Comparison of ENCODE assay signal across 10 cellular contexts in the genomic region with DNA sequence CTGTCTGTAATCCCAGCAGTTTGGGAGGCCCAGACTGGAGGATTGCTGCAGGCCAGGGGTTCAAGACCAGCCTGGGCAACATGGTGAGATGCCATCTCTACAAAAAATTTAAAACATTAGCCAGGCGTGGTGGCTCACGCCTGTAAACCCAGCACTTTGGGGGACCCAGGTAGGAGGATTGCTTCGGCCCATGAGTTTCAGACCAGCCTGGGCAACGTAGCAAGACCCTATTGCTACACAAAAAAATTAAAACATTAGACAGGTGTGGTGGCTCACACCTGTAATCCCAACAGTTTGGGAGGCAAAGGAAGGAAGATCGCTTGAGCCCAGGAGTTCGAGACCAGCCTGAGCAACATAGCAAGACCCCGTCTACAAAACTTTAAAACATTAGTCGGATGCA. TPM values are rescaled to one million over a fixed set of nuclear protein-coding genes. Genes with fewer than 3 reads are reported as not detected.
DNase-seq lines count a peak whose midpoint lies in the region; ATAC-seq, FAIRE-seq and TF ChIP-seq lines count a peak whose summit lies in the region.
"Had no signal": no experiment of that assay in that cellular context is flagged by ENCODE, and none has a peak within 500 bp of the region (broad histone marks: within the 10 kb centered on the region; RNA-seq: fewer than 3 reads in every experiment).

No MANE protein-coding gene starts in this region.

- ATAC-seq in right lobe of liver (no peak), thoracic aorta (ENCODE audit: insufficient number of reproducible peaks, low FRiP score, low read depth) (no peak)

- H3K9me3 Mint-ChIP-seq in activated CD4-positive, alpha-beta T cell treated with anti-CD3 and anti-CD28 coated beads, Interleukin-2, amount 10 ng/mL, durations not matched to agents 24 days and 14 days = no peaks in the 10 kb centered on the region

- peaks cover 27% of the 10 kb centered on the region for H3K4me1 Mint-ChIP-seq in activated CD4-positive, alpha-beta T cell treated with anti-CD3 and anti-CD28 coated beads, Interleukin-2, amount 10 ng/mL, durations not matched to agents 24 days and 14 days

- H3K9me3 ChIP-seq in right lobe of liver (no peaks in the 10 kb centered on the region), thoracic aorta (no peaks in the 10 kb centered on the region)

- H3K36me3 Mint-ChIP-seq in activated CD4-positive, alpha-beta T cell treated with anti-CD3 and anti-CD28 coated beads, Interleukin-2, amount 10 ng/mL, durations not matched to agents 24 days and 14 days (ENCODE audit: low read depth) = peaks cover 18% of the 10 kb centered on the region

- H3K27me3 ChIP-seq in right lobe of liver (no peaks in the 10 kb centered on the region), thoracic aorta (replicated peaks; ENCODE audit: insufficient read depth) (no peaks in the 10 kb centered on the region)

- H3K27ac Mint-ChIP-seq in activated CD4-positive, alpha-beta T cell treated with anti-CD3 and anti-CD28 coated beads, Interleukin-2, amount 10 ng/mL, durations not matched to agents 24 days and 14 days = peak overlapping the region; percentile 75

- peak overlapping the region; percentile 82 for H3K4me3 Mint-ChIP-seq in activated CD4-positive, alpha-beta T cell treated with anti-CD3 and anti-CD28 coated beads, Interleukin-2, amount 10 ng/mL, durations not matched to agents 24 days and 14 days

- no peak for DNase-seq in activated CD4-positive, alpha-beta T cell treated with anti-CD3 and anti-CD28 coated beads, Interleukin-2, amount 10 ng/mL, durations not matched to agents 24 days and 14 days
- DNase-seq in activated CD4-positive, alpha-beta T cell treated with anti-CD3 and anti-CD28 coated beads for 4 hours = no peak
- DNase-seq in astrocyte of the cerebellum (ENCODE audit: low read depth) (no peak), right lobe of liver (no peak), thoracic aorta (ENCODE audit: low spot score) (no peak), NCI-H748 (lab: John Stamatoyannopoulos, UW; ENCODE audit: unreplicated experiment) (no peak), H4 (ENCODE audit: low spot score) (no peak), frontal cortex (ENCODE audit: low spot score in 2 of 2) (no peak)
- DNase-seq: cerebellar nuclear complex; stimulated activated naive CD4-positive, alpha-beta T cell treated with Interleukin-2 at 50 U/mL for 16 hours had no signal

- 57% methylated on average over 8 of the region's 8 CpGs for WGBS in right lobe of liver (ENCODE audit: insufficient coverage, low coverage, low lambda C conversion rate, missing lambda C conversion rate)

- FAIRE-seq in frontal cortex (lab: Jason Lieb, UNC) = no peak

- no peak for TF ChIP-seq CTCF in astrocyte of the cerebellum (IDR thresholded peaks at IDR 0.05; ENCODE audit: low read depth, low read length, missing control alignments)
- no peak for TF ChIP-seq CTCF in right lobe of liver (IDR thresholded peaks at IDR 0.05)
- no peak for TF ChIP-seq CTCF in thoracic aorta (IDR thresholded peaks at IDR 0.05)

- no peak for TF ChIP-seq POLR2A in right lobe of liver (IDR thresholded peaks at IDR 0.05)

- peak overlapping the region; percentile 95 to 97 (median 96) for H3K27ac ChIP-seq in right lobe of liver
- peak overlapping the region; percentile 78 to 87 for H3K27ac ChIP-seq in thoracic aorta

- in situ Hi-C loops in astrocyte of the cerebellum (cut with HindIII; ENCODE audit: low sequenced_read_pairs) = no loop called here

- intact Hi-C loops in activated CD4-positive, alpha-beta T cell treated with anti-CD3 and anti-CD28 coated beads, Interleukin-2, amount 10 ng/mL, durations not matched to agents 24 days and 14 days (cut with micrococcal nuclease) = no loop called here
- intact Hi-C loops in right lobe of liver (cut with DNase I) = no loop called here

- H3K4me1 ChIP-seq in right lobe of liver (peaks cover 0 to 34% (median 2%) of the 10 kb centered on the region in 4 donors), thoracic aorta (ENCODE audit: control insufficient read depth in 1 of 2, low read depth in 2 of 2) (peaks cover 23 to 34% of the 10 kb centered on the region in 2 donors)

- H3K36me3 ChIP-seq in right lobe of liver = peaks cover 0 to 2% (median 0%) of the 10 kb centered on the region in 4 donors
- no peaks in the 10 kb centered on the region for H3K36me3 ChIP-seq in thoracic aorta

- no peaks in the 10 kb centered on the region for H3K27me3 Mint-ChIP-seq in activated CD4-positive, alpha-beta T cell treated with anti-CD3 and anti-CD28 coated beads, Interleukin-2, amount 10 ng/mL, durations not matched to agents 24 days and 14 days

- H3K4me3 ChIP-seq in astrocyte of the cerebellum (ENCODE audit: low read depth, low read length) (peak overlapping the region; percentile 75), right lobe of liver (peak overlapping the region; percentile 76 to 90 (median 84)), thoracic aorta (peak overlapping the region; percentile 88)

RNA-seq across cellular contexts. Expression of a gene that starts 1.3 kb away (rescaled TPM):
- total RNA-seq in activated CD4-positive, alpha-beta T cell treated with anti-CD3 and anti-CD28 coated beads, Interleukin-2, amount 10 ng/mL, durations not matched to agents 24 days and 14 days = 25.7 and 26.6 TPM in 2 replicates
- total RNA-seq in right lobe of liver (10 to 100 TPM; 15.6 to 34.5 (median 29.0) TPM), thoracic aorta (10 to 100 TPM; 14.9 to 16.8 TPM), frontal cortex (23.2 TPM)
- 28.2 and 37.1 TPM in 2 replicates for total RNA-seq in H4 (2014; rRNA removed; shearing (Covaris generic))

RNA-seq across cellular contexts. Expression of a gene that starts 1.3 kb away (rescaled TPM):
- total RNA-seq in activated CD4-positive, alpha-beta T cell treated with anti-CD3 and anti-CD28 coated beads, Interleukin-2, amount 10 ng/mL, durations not matched to agents 24 days and 14 days = 40.1 and 46.2 TPM in 2 replicates
- total RNA-seq in right lobe of liver (10 to 100 TPM; 21.7 to 44.6 (median 36.9) TPM), thoracic aorta (10 to 100 TPM; 39.7 to 54.5 TPM), frontal cortex (33.0 TPM)
- total RNA-seq in H4 (2014; rRNA removed; shearing (Covaris generic)) = 27.3 and 37.8 TPM in 2 replicates
